In the genomic region with DNA sequence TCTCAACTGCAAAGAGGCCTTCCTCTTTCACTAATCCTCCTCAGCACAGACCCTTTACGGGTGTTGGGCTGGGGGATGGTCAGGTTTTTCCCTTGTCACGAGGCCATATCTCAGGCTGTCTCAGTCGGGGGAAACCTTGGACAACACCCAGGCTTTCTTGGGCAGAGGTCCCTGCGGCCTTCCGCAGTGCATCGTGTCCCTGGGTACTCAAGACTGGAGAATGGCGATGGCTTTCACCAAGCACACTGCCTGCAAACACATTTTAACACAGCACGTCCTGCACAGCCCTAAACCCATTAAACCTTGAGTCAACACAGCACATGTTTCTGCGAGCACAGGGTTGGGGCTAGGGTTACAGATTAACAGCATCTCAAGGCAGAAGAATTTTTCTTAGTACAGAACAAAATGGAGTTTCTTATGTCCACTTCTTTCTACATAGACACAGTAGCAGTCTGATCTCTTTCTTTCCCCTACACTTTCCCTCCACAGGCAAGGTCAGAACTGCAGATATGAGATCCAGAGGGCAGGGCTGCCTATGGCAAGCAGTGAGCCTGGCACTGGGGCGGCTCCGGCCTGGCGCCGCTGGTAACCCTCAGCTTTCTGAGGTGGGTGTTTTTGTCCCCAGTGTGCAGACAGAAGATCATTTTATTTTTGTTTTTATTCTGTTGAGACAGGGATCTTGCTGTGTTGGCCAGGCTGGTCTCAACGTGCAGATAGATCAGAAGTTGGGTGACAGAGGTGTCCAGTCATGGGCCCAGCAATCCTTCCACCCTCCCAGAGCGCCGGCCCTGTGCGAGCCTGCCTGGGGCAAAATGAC, we compare ENCODE assay signal across 8 cellular contexts. TPM values are rescaled to one million over a fixed set of nuclear protein-coding genes. Genes with fewer than 3 reads are reported as not detected.
DNase-seq lines count a peak whose midpoint lies in the region; ATAC-seq, FAIRE-seq and TF ChIP-seq lines count a peak whose summit lies in the region.
"Not testable (repeated sequence)": the region's sequence is repeated elsewhere in the genome, so short reads cannot be mapped to it uniquely, and the experiment has no call there.

No MANE protein-coding gene starts in this region.

- peaks cover 29% of the 10 kb centered on the region for H3K4me1 Mint-ChIP-seq in glutamatergic neuron (ENCODE audit: low read depth, unreplicated experiment)
- peaks cover 55% of the 10 kb centered on the region for H3K4me1 Mint-ChIP-seq in nephron

- H3K4me2 ChIP-seq in K562 (ENCODE audit: insufficient read depth, low read length) = not testable (repeated sequence)

- H3K36me3 ChIP-seq in K562 (ENCODE audit: control insufficient read depth, insufficient read depth, low read length); sigmoid colon: not testable (repeated sequence)

- H3K27me3 Mint-ChIP-seq in glutamatergic neuron (ENCODE audit: unreplicated experiment) (peaks cover 21% of the 10 kb centered on the region), nephron (ENCODE audit: low read depth) (peaks cover 21% of the 10 kb centered on the region)

- H3K79me2 ChIP-seq in K562 (ENCODE audit: control insufficient read depth, insufficient read depth, low read length) = peaks cover 41% of the 10 kb centered on the region

- H3K4me1 ChIP-seq in K562 (replicated peaks in 1 of 2; ENCODE audit: control insufficient read depth in 2 of 2, insufficient read depth in 2 of 2, low read length in 2 of 2) (peaks cover 22 to 86% of the 10 kb centered on the region in 2 experiments), sigmoid colon (peaks cover 0 to 73% (median 64%) of the 10 kb centered on the region in 4 donors)

- FAIRE-seq in GM12891 (lab: Jason Lieb, UNC) = peak; percentile 16
- not testable (repeated sequence) for FAIRE-seq in K562 (lab: Jason Lieb, UNC)

- CTCF ChIA-PET in K562 (lab: Yijun Ruan, JAX; ENCODE audit: low intra/inter-chr PET ratio) = not testable (repeated sequence)

- peak overlapping the region; percentile 96 for H3K27ac ChIP-seq in 22Rv1
- 0 out of 3 replicates have a peak overlapping the region, but pooled peaks have one; percentile 44 for H3K27ac ChIP-seq in K562 (ENCODE audit: extremely low read depth, low read depth, low read length)
- peak overlapping the region in 3 of 4 donors; percentile 92 to 98 (median 94) for H3K27ac ChIP-seq in sigmoid colon

- H4K20me1 ChIP-seq in K562 (replicated peaks; ENCODE audit: control insufficient read depth, insufficient read depth, low read length) = not testable (repeated sequence)

- not testable (repeated sequence) for TF ChIP-seq POLR2A in GM12891 (IDR thresholded peaks at IDR 0.05; ENCODE audit: low read depth, low read length); K562 (conservative IDR thresholded peaks at IDR 0.05); sigmoid colon (IDR thresholded peaks at IDR 0.05)

- H3K9me3 ChIP-seq in K562 (replicated peaks; ENCODE audit: control insufficient read depth, insufficient read depth, low read depth, low read length); sigmoid colon: not testable (repeated sequence)

- BruUV-seq in K562 (replicated peaks; lab: Mats Ljungman, UMichigan) = not testable (repeated sequence)

- DNase-seq in GM12891 (ENCODE audit: insufficient read length, low spot score); K562 (ENCODE audit: extremely low read depth in 1 of 4, low spot score in 3 of 4); glutamatergic neuron; sigmoid colon: not testable (repeated sequence)
- DNase-seq in OCI-M1 (lab: John Stamatoyannopoulos, UW) = peak; percentile 32
- peak; percentile 52 for DNase-seq in kidney tubule cell (ENCODE audit: low spot score)

- not testable (repeated sequence) for H3K27me3 ChIP-seq in K562 (ENCODE audit: control insufficient read depth in 2 of 2, insufficient read depth in 2 of 2, low read length in 2 of 2); sigmoid colon

- H3K27ac Mint-ChIP-seq in glutamatergic neuron (ENCODE audit: unreplicated experiment) (peak overlapping the region; percentile 64), nephron (peak overlapping the region; percentile 89 to 96 (median 92))

- H3K9me1 ChIP-seq in K562 (ENCODE audit: control insufficient read depth, insufficient read depth, low read length) = not testable (repeated sequence)

- not testable (repeated sequence) for H3K9me3 Mint-ChIP-seq in glutamatergic neuron (ENCODE audit: unreplicated experiment); nephron

- POLR2A ChIA-PET in K562 (lab: Yijun Ruan, JAX) = not testable (repeated sequence)

- TF ChIP-seq CTCF in 22Rv1 (IDR thresholded peaks at IDR 0.05); K562 (IDR thresholded peaks at IDR 0.05 in 2 of 3, conservative IDR thresholded peaks at IDR 0.05 in 1 of 3; ENCODE audit: insufficient read depth in 2 of 3, low read depth in 1 of 3, low read length in 3 of 3); glutamatergic neuron (IDR thresholded peaks at IDR 0.05; ENCODE audit: partially characterized antibody, unreplicated experiment); nephron (IDR thresholded peaks at IDR 0.05; ENCODE audit: unreplicated experiment in 3 of 3); sigmoid colon (IDR thresholded peaks at IDR 0.05): not testable (repeated sequence)

- peak overlapping the region in 1 of 2 experiments; percentile 75; a peak in 2 of 4 replicates for H3K9ac ChIP-seq in K562 (ENCODE audit: insufficient read depth in 1 of 2, low read depth in 2 of 2, low read length in 2 of 2)

- intact Hi-C loops in K562 (cut with micrococcal nuclease) = loop anchor here (10.0 kb wide), 1 partner anchor 131 kb away; no protein-coding TSS in a partner anchor
- intact Hi-C loops in sigmoid colon (cut with DNase I) = not testable (repeated sequence)

- in situ Hi-C loops in K562 (cut with MboI) = not testable (repeated sequence)

- ATAC-seq in K562 = not testable (repeated sequence)

- TF ChIP-seq RAD21 in K562 (CRISPR knock-in tag; conservative IDR thresholded peaks at IDR 0.05 in 1 of 2, IDR thresholded peaks at IDR 0.05 in 1 of 2) = not testable (repeated sequence)

- not testable (repeated sequence) for H3K4me3 ChIP-seq in K562, sigmoid colon

- H3K4me3 Mint-ChIP-seq in glutamatergic neuron (ENCODE audit: unreplicated experiment) = peak overlapping the region; percentile 52
- peak overlapping the region; percentile 57 to 78 (median 59) for H3K4me3 Mint-ChIP-seq in nephron

- WGBS in K562 (ENCODE audit: insufficient coverage, low coverage, missing lambda C conversion rate) = 59% methylated on average over 14 of the region's 17 CpGs
- WGBS in sigmoid colon, 2 donors = 36 to 66% methylated on average over 17 of the region's 17 CpGs

- not testable (repeated sequence) for TF ChIP-seq EP300 in K562 (IDR thresholded peaks at IDR 0.05; ENCODE audit: low read length); sigmoid colon (IDR thresholded peaks at IDR 0.05)

- H3K36me3 Mint-ChIP-seq in glutamatergic neuron (ENCODE audit: unreplicated experiment); nephron (ENCODE audit: low read depth): not testable (repeated sequence)

- H2AFZ ChIP-seq in K562 (ENCODE audit: low read depth, low read length) = 0 out of 2 replicates have a peak overlapping the region, but pooled peaks have one; percentile 24

RNA-seq across cellular contexts. Expression of gene CKB, which starts 3.0 kb away (rescaled TPM):
- 44.2 TPM for polyA plus RNA-seq in GM12891 (2012; ENCODE audit: low read depth, missing spikeins)
- total RNA-seq in K562 (2011; cell fraction: chromatin; rRNA removed; ENCODE audit: low replicate concordance) = 63.0 and 253 TPM in 2 replicates
- total RNA-seq in K562 (2011; cell fraction: nucleolus; rRNA removed) = 300 and 318 TPM in 2 replicates
- 108 and 141 TPM in 2 replicates for total RNA-seq in K562 (2011; cell fraction: nucleoplasm; rRNA removed)
- total RNA-seq in K562 (2014; rRNA removed) (692 and 778 TPM in 2 replicates), K562 (2014; rRNA removed; fragmentation: Illumina TruSeq; extraction: Trizol) (90.5 and 91.6 TPM in 2 replicates), K562 (2015; rRNA removed; fragmentation: Illumina TruSeq; extraction: Trizol) (177 and 191 TPM in 2 replicates), K562 (2021) (558 and 570 TPM in 2 replicates), glutamatergic neuron (ENCODE audit: unreplicated experiment) (2,561 TPM), sigmoid colon (1,000 to 10,000 TPM; 1,303 to 1,696 (median 1,494) TPM)
- polyA plus RNA-seq in K562 (2011; rRNA removed) (132 and 348 TPM in 2 replicates), K562 (2014; fragmentation: Illumina TruSeq; extraction: Trizol) (115 and 390 TPM in 2 replicates), K562 (2014; fragmentation: Nextera tagmentation; extraction: Ambion mirVana) (10 to 100 TPM; 23.9 to 44.5 TPM), K562 (2014; rRNA removed) (564 and 637 TPM in 2 replicates), sigmoid colon (1,000 to 10,000 TPM in 2 of 3 donors, 100 to 1,000 TPM in 1; 905 to 2,176 (median 1,086) TPM)
- 261 and 599 TPM in 2 replicates for polyA plus RNA-seq in K562 (2011; cell fraction: cytosol; rRNA removed)
- 742 and 1,022 TPM in 2 replicates for polyA plus RNA-seq in K562 (2011; cell fraction: nucleus; rRNA removed)
- 375 and 553 TPM in 2 replicates for polyA plus RNA-seq in K562 (2012)
- polyA minus RNA-seq in K562 (2011; rRNA and poly(A)+ RNA removed) = 34.8 and 43.6 TPM in 2 replicates
- polyA minus RNA-seq in K562 (2011; cell fraction: cytosol; rRNA and poly(A)+ RNA removed) = 164 and 287 TPM in 2 replicates
- polyA minus RNA-seq in K562 (2011; cell fraction: nucleus; rRNA and poly(A)+ RNA removed) = 93.2 and 131 TPM in 2 replicates

RNA-seq across cellular contexts. Expression of gene TRMT61A, which starts 3.4 kb away (rescaled TPM):
- 5.1 TPM for polyA plus RNA-seq in GM12891 (2012; ENCODE audit: low read depth, missing spikeins)
- total RNA-seq in K562 (2011; cell fraction: chromatin; rRNA removed; ENCODE audit: low replicate concordance) = 5.1 and 21.8 TPM in 2 replicates
- total RNA-seq in K562 (2011; cell fraction: nucleolus; rRNA removed) = 24.5 and 24.8 TPM in 2 replicates
- total RNA-seq in K562 (2011; cell fraction: nucleoplasm; rRNA removed) = 9.7 and 11.4 TPM in 2 replicates
- total RNA-seq in K562 (2014; rRNA removed) = 24.8 and 29.5 TPM in 2 replicates
- total RNA-seq in K562 (2014; rRNA removed; fragmentation: Illumina TruSeq; extraction: Trizol) = 1.5 and 2.9 TPM in 2 replicates
- 12.3 and 12.4 TPM in 2 replicates for total RNA-seq in K562 (2015; rRNA removed; fragmentation: Illumina TruSeq; extraction: Trizol)
- 20.4 and 21.0 TPM in 2 replicates for total RNA-seq in K562 (2021)
- 5.1 and 6.6 TPM in 2 replicates for polyA plus RNA-seq in K562 (2011; rRNA removed)
- polyA plus RNA-seq in K562 (2011; cell fraction: cytosol; rRNA removed) = 7.6 and 28.9 TPM in 2 replicates
- polyA plus RNA-seq in K562 (2011; cell fraction: nucleus; rRNA removed) = 15.5 and 27.8 TPM in 2 replicates
- 7.5 and 13.1 TPM in 2 replicates for polyA plus RNA-seq in K562 (2012)
- polyA plus RNA-seq in K562 (2014; fragmentation: Illumina TruSeq; extraction: Trizol) = 3.2 and 10.1 TPM in 2 replicates
- under 1 TPM; 0.10 to 0.50 TPM for polyA plus RNA-seq in K562 (2014; fragmentation: Nextera tagmentation; extraction: Ambion mirVana)
- polyA plus RNA-seq in K562 (2014; rRNA removed) = 18.1 and 22.4 TPM in 2 replicates
- 1.4 and 2.6 TPM in 2 replicates for polyA minus RNA-seq in K562 (2011; rRNA and poly(A)+ RNA removed)
- 5.0 and 6.5 TPM in 2 replicates for polyA minus RNA-seq in K562 (2011; cell fraction: cytosol; rRNA and poly(A)+ RNA removed)
- polyA minus RNA-seq in K562 (2011; cell fraction: nucleus; rRNA and poly(A)+ RNA removed) = 13.2 and 14.3 TPM in 2 replicates
- 7.8 TPM for total RNA-seq in glutamatergic neuron (ENCODE audit: unreplicated experiment)
- total RNA-seq in sigmoid colon = 10 to 100 TPM; 20.2 to 27.2 (median 22.7) TPM
- polyA plus RNA-seq in sigmoid colon = 10 to 100 TPM in 1 of 3 donors, 1 to 10 TPM in 2; 4.2 to 18.1 (median 8.4) TPM

RNA-seq across cellular contexts. Expression of gene BAG5, which starts 36.8 kb away (rescaled TPM):
- 9.3 TPM for polyA plus RNA-seq in GM12891 (2012; ENCODE audit: low read depth, missing spikeins)
- total RNA-seq in K562 (2011; cell fraction: chromatin; rRNA removed; ENCODE audit: low replicate concordance) = 7.5 and 18.1 TPM in 2 replicates
- total RNA-seq in K562 (2011; cell fraction: nucleolus; rRNA removed) = 5.4 and 6.3 TPM in 2 replicates
- 9.8 and 13.9 TPM in 2 replicates for total RNA-seq in K562 (2011; cell fraction: nucleoplasm; rRNA removed)
- total RNA-seq in K562 (2014; rRNA removed) (11.1 and 15.1 TPM in 2 replicates), K562 (2014; rRNA removed; fragmentation: Illumina TruSeq; extraction: Trizol) (21.4 and 22.6 TPM in 2 replicates), K562 (2015; rRNA removed; fragmentation: Illumina TruSeq; extraction: Trizol) (18.0 and 19.5 TPM in 2 replicates), K562 (2021) (16.9 and 17.5 TPM in 2 replicates), glutamatergic neuron (ENCODE audit: unreplicated experiment) (34.4 TPM), sigmoid colon (10 to 100 TPM; 18.6 to 27.1 (median 24.9) TPM)
- polyA plus RNA-seq in K562 (2011; rRNA removed) (7.6 and 7.9 TPM in 2 replicates), K562 (2014; fragmentation: Illumina TruSeq; extraction: Trizol) (17.2 and 20.6 TPM in 2 replicates), K562 (2014; fragmentation: Nextera tagmentation; extraction: Ambion mirVana) (10 to 100 TPM in 1 of 2 experiments, 1 to 10 TPM in 1; 9.1 to 13.2 TPM), K562 (2014; rRNA removed) (9.9 and 11.2 TPM in 2 replicates), sigmoid colon (10 to 100 TPM; 13.2 to 15.6 (median 14.6) TPM)
- 3.5 and 6.5 TPM in 2 replicates for polyA plus RNA-seq in K562 (2011; cell fraction: cytosol; rRNA removed)
- 5.0 and 5.8 TPM in 2 replicates for polyA plus RNA-seq in K562 (2011; cell fraction: nucleus; rRNA removed)
- polyA plus RNA-seq in K562 (2012) = 8.6 and 12.2 TPM in 2 replicates
- 12.3 and 14.5 TPM in 2 replicates for polyA minus RNA-seq in K562 (2011; rRNA and poly(A)+ RNA removed)
- 10.3 and 10.5 TPM in 2 replicates for polyA minus RNA-seq in K562 (2011; cell fraction: cytosol; rRNA and poly(A)+ RNA removed)
- 4.0 and 7.8 TPM in 2 replicates for polyA minus RNA-seq in K562 (2011; cell fraction: nucleus; rRNA and poly(A)+ RNA removed)

RNA-seq across cellular contexts. Expression of gene COA8, which starts 37.1 kb away (rescaled TPM):
- polyA plus RNA-seq in GM12891 (2012; ENCODE audit: low read depth, missing spikeins) = 50.7 TPM
- 34.1 and 36.6 TPM in 2 replicates for total RNA-seq in K562 (2011; cell fraction: chromatin; rRNA removed; ENCODE audit: low replicate concordance)
- total RNA-seq in K562 (2011; cell fraction: nucleolus; rRNA removed) = 16.8 and 18.7 TPM in 2 replicates
- total RNA-seq in K562 (2011; cell fraction: nucleoplasm; rRNA removed) = 27.0 and 28.2 TPM in 2 replicates
- total RNA-seq in K562 (2014; rRNA removed) (25.2 and 25.6 TPM in 2 replicates), K562 (2014; rRNA removed; fragmentation: Illumina TruSeq; extraction: Trizol) (25.7 and 27.3 TPM in 2 replicates), K562 (2015; rRNA removed; fragmentation: Illumina TruSeq; extraction: Trizol) (27.0 and 28.5 TPM in 2 replicates), K562 (2021) (34.6 and 35.5 TPM in 2 replicates), glutamatergic neuron (ENCODE audit: unreplicated experiment) (54.9 TPM), sigmoid colon (10 to 100 TPM; 35.7 to 39.0 (median 37.5) TPM)
- polyA plus RNA-seq in K562 (2011; rRNA removed) (13.0 and 19.1 TPM in 2 replicates), K562 (2014; fragmentation: Illumina TruSeq; extraction: Trizol) (24.8 and 27.3 TPM in 2 replicates), K562 (2014; fragmentation: Nextera tagmentation; extraction: Ambion mirVana) (10 to 100 TPM in 1 of 2 experiments, 1 to 10 TPM in 1; 5.0 to 11.8 TPM), K562 (2014; rRNA removed) (33.5 and 35.3 TPM in 2 replicates), sigmoid colon (10 to 100 TPM; 33.9 to 67.3 (median 65.7) TPM)
- polyA plus RNA-seq in K562 (2011; cell fraction: cytosol; rRNA removed) = 5.5 and 7.4 TPM in 2 replicates
- 6.3 and 6.5 TPM in 2 replicates for polyA plus RNA-seq in K562 (2011; cell fraction: nucleus; rRNA removed)
- 35.5 TPM in 2 replicates for polyA plus RNA-seq in K562 (2012)
- polyA minus RNA-seq in K562 (2011; rRNA and poly(A)+ RNA removed) = 4.3 and 7.4 TPM in 2 replicates
- polyA minus RNA-seq in K562 (2011; cell fraction: cytosol; rRNA and poly(A)+ RNA removed) = 5.2 and 7.9 TPM in 2 replicates
- 5.8 and 9.2 TPM in 2 replicates for polyA minus RNA-seq in K562 (2011; cell fraction: nucleus; rRNA and poly(A)+ RNA removed)

Comparison
In these comparisons a context has a peak if more than half of its experiments do, and no peak if none do; other contexts are left out.
1. H3K27ac ChIP-seq: peak in every context shown above with its lines; median percentile 96 in 22Rv1; 94 in sigmoid colon; 44 in K562.